In genomic region chr16:8579559-8579958, GRCh38 we compare ENCODE assay signal across 2 cellular contexts.
TF ChIP-seq lines count a peak whose summit lies in the region.

No MANE protein-coding gene starts in this region.

TF ChIP-seq in HepG2, 621 proteins besides CTCF, POLR2A, EP300 and RAD21:
- no peak for TF ChIP-seq TBL1XR1 (IDR thresholded peaks at IDR 0.05; ENCODE audit: borderline replicate concordance, low read length, partially characterized antibody)
- TF ChIP-seq ZNF629 (CRISPR knock-in tag; conservative IDR thresholded peaks at IDR 0.05): peak; percentile 81

TF ChIP-seq in K562, 482 proteins besides CTCF, POLR2A, EP300 and RAD21:
- TF ChIP-seq TGIF2 (CRISPR knock-in tag; IDR thresholded peaks at IDR 0.05): no peak
- no peak for TF ChIP-seq ZNF134 (CRISPR knock-in tag; conservative IDR thresholded peaks at IDR 0.05)
- TF ChIP-seq RBM25 (IDR thresholded peaks at IDR 0.05; ENCODE audit: low read depth, low read length, severe bottlenecking): peak; percentile 53
- TF ChIP-seq BCOR (IDR thresholded peaks at IDR 0.05): peak; percentile 38; the same call in 1 of the 2 replicates
- TF ChIP-seq ZBTB34 (CRISPR knock-in tag; IDR thresholded peaks at IDR 0.05): no peak
